In the genomic region with DNA sequence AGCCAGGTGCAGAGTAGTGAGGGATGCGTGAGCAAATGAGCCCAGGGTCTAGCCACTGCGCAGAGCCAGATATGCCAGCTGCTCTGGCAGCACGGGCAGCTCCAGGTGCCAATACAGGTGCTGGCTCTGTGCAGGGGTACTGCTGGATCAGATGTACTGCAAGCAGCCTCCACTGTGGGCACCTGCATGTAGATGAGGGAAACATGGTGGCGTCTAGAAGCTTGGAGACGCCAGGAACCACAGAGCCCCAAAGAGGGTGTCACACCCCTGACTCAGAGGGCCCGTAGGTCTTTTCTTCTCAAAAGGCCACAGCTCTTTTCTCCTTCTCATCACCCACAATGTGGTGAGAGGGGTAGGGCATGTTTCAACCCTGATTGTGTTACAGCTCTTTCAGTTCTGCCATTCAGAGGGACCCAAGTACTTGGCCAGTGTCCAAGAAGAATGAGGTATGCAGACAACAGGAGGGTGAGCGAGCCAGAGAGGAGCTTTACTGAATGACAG, we compare ENCODE assay signal across 12 cellular contexts.
DNase-seq lines count a peak whose midpoint lies in the region; ATAC-seq and TF ChIP-seq lines count a peak whose summit lies in the region.
"Had no signal": no experiment of that assay in that cellular context is flagged by ENCODE, and none has a peak within 500 bp of the region (broad histone marks: within the 10 kb centered on the region; RNA-seq: fewer than 3 reads in every experiment).

No MANE protein-coding gene starts in this region.

- BruUV-seq in PC-9 (replicated peaks; lab: Mats Ljungman, UMichigan) = no TSS peak

- no peaks in the 10 kb centered on the region for H3K36me3 Mint-ChIP-seq in activated naive CD8-positive, alpha-beta T cell treated with anti-CD3 and anti-CD28 coated beads, Interleukin-2, amount 50 U/mL, for 24 hours (ENCODE audit: low read depth)

- POLR2A ChIA-PET in PC-9 (lab: Charles Lee; ENCODE audit: unreplicated experiment) = no interaction called here

- intact Hi-C loops in PC-9 (cut with micrococcal nuclease; ENCODE audit: unreplicated experiment) = no loop called here

- H3K4me1 Mint-ChIP-seq in activated naive CD8-positive, alpha-beta T cell treated with anti-CD3 and anti-CD28 coated beads, Interleukin-2, amount 50 U/mL, for 24 hours = peaks cover 6% of the 10 kb centered on the region

- H3K4me1 ChIP-seq in PC-9 (replicated peaks; ENCODE audit: insufficient read depth) = no peaks in the 10 kb centered on the region
- H3K4me1 ChIP-seq: SJSA1, testis had no signal

- H2AFZ ChIP-seq in PC-9 = no peak overlapping the region

- H3K4me3 Mint-ChIP-seq in activated naive CD8-positive, alpha-beta T cell treated with anti-CD3 and anti-CD28 coated beads, Interleukin-2, amount 50 U/mL, for 24 hours = no peak overlapping the region

- no peak overlapping the region for H3K4me2 ChIP-seq in PC-9

- H3K27me3 Mint-ChIP-seq in activated naive CD8-positive, alpha-beta T cell treated with anti-CD3 and anti-CD28 coated beads, Interleukin-2, amount 50 U/mL, for 24 hours = no peaks in the 10 kb centered on the region

- no peak overlapping the region for H3K4me3 ChIP-seq in PC-9
- H3K4me3 ChIP-seq: ovary, SJSA1, testis had no signal

- H3K9me2 ChIP-seq in PC-9 (ENCODE audit: insufficient read depth) = no peaks in the 10 kb centered on the region

- H4K20me1 ChIP-seq in PC-9 (ENCODE audit: insufficient read depth) = no peaks in the 10 kb centered on the region

- CTCF ChIA-PET in PC-9 (lab: Charles Lee) = no interaction called here

- no peaks in the 10 kb centered on the region for H3K79me2 ChIP-seq in PC-9 (ENCODE audit: low read depth)

- no peaks in the 10 kb centered on the region for H3K27me3 ChIP-seq in PC-9 (ENCODE audit: insufficient read depth, low read depth)
- H3K27me3 ChIP-seq: ovary, SJSA1, testis had no signal

- no peaks in the 10 kb centered on the region for H3K9me3 Mint-ChIP-seq in activated naive CD8-positive, alpha-beta T cell treated with anti-CD3 and anti-CD28 coated beads, Interleukin-2, amount 50 U/mL, for 24 hours

- H3K27ac Mint-ChIP-seq in activated naive CD8-positive, alpha-beta T cell treated with anti-CD3 and anti-CD28 coated beads, Interleukin-2, amount 50 U/mL, for 24 hours = no peak overlapping the region

- H3K36me3 ChIP-seq in PC-9 (ENCODE audit: low read depth) = no peaks in the 10 kb centered on the region
- H3K36me3 ChIP-seq: ovary, SJSA1 had no signal

- TF ChIP-seq CTCF in PC-9 (conservative IDR thresholded peaks at IDR 0.05) = no peak
- no peak for TF ChIP-seq CTCF in GM10266 (IDR thresholded peaks at IDR 0.05; ENCODE audit: control insufficient read depth, insufficient read depth, low read depth, missing control alignments)

- H3F3A ChIP-seq in PC-9 (ENCODE audit: insufficient read depth, low read depth) = no peaks in the 10 kb centered on the region

- no peak overlapping the region for H3K27ac ChIP-seq in PC-9
- H3K27ac ChIP-seq: ovary, SJSA1, testis had no signal

- DNase-seq in stimulated activated CD4-positive, alpha-beta T cell treated with anti-CD3 and anti-CD28 coated beads, Interleukin-1b, Interleukin-23, amount 100 ng/mL, for 48 hours = peak; percentile 4
- no peak for DNase-seq in stimulated activated CD4-positive, alpha-beta T cell treated with anti-CD3 and anti-CD28 coated beads, Interleukin-15, amount 100 ng/mL, for 24 hours
- DNase-seq in NCI-H2081 treated with DMSO at 0.1 percent for 48 hours (lab: John Stamatoyannopoulos, UW) = peak; percentile 31
- DNase-seq in activated naive CD8-positive, alpha-beta T cell treated with anti-CD3 and anti-CD28 coated beads, Interleukin-2, amount 50 U/mL, for 24 hours = peak; percentile 11
- no peak for DNase-seq in PC-9
- DNase-seq in GM10266 (ENCODE audit: extremely low spot score) = no peak
- no peak for DNase-seq in central memory CD4-positive, alpha-beta T cell
- DNase-seq: ovary; stimulated activated CD4-positive, alpha-beta T cell treated with anti-CD3 and anti-CD28 coated beads, Interleukin-2, amount 100 ng/mL, for 48 hours; testis had no signal

- no peaks in the 10 kb centered on the region for H3K9me3 ChIP-seq in PC-9 (ENCODE audit: insufficient read depth, low read depth)
- H3K9me3 ChIP-seq: ovary, testis had no signal

- peak; percentile 88 for ATAC-seq in activated naive CD8-positive, alpha-beta T cell treated with anti-CD3 and anti-CD28 coated beads, Interleukin-2, amount 50 U/mL, for 24 hours
- ATAC-seq in HG03175 (IDR thresholded peaks at IDR 0.05; ENCODE audit: unreplicated experiment) = no peak

Comparison
In these comparisons a context has a peak if more than half of its experiments do, and no peak if none do; other contexts are left out.
1. DNase-seq: peak in stimulated activated CD4-positive, alpha-beta T cell treated with anti-CD3 and anti-CD28 coated beads, Interleukin-1b, Interleukin-23, amount 100 ng/mL, for 48 hours (single experiment), NCI-H2081 treated with DMSO at 0.1 percent for 48 hours (single experiment) and activated naive CD8-positive, alpha-beta T cell treated with anti-CD3 and anti-CD28 coated beads, Interleukin-2, amount 50 U/mL, for 24 hours (single experiment); none in stimulated activated CD4-positive, alpha-beta T cell treated with anti-CD3 and anti-CD28 coated beads, Interleukin-15, amount 100 ng/mL, for 24 hours (single experiment), PC-9 (0 of 2), GM10266 (single experiment) and central memory CD4-positive, alpha-beta T cell (single experiment).